16 cellular contexts compared by ENCODE assay signal in genomic region chr5:15789661-15790060, GRCh38.
"Had no signal": no experiment of that assay in that cellular context is flagged by ENCODE, and none has a peak within 500 bp of the region (broad histone marks: within the 10 kb centered on the region; RNA-seq: fewer than 3 reads in every experiment).

No MANE protein-coding gene starts in this region.

- DNase-seq: activated CD4-positive, alpha-beta T cell treated with anti-CD3 and anti-CD28 coated beads, Interleukin-2, amount 50 U/mL, for 1 hour; activated CD8-positive, alpha-beta memory T cell treated with anti-CD3 and anti-CD28 coated beads for 24 hours; activated naive CD8-positive, alpha-beta T cell treated with anti-CD3 and anti-CD28 coated beads for 36 hours; anterior cingulate cortex; hippocampal formation; kidney glomerular epithelial cell; right cardiac atrium; stimulated activated CD4-positive, alpha-beta T cell treated with anti-CD3 and anti-CD28 coated beads, Interleukin-4, amount 100 ng/mL, for 24 hours; stimulated activated naive CD4-positive, alpha-beta T cell treated with Interleukin-2 at 50 U/mL for 16 hours; substantia nigra; T-cell; T-helper 9 cell; transverse colon had no signal

- H3K4me3 ChIP-seq: cardiac muscle cell, prostate gland, skin epidermis, transverse colon had no signal

- H3K9me3 ChIP-seq: prostate gland, transverse colon had no signal

- H3K27me3 ChIP-seq: cardiac muscle cell, transverse colon had no signal

- H3K36me3 ChIP-seq: cardiac muscle cell, prostate gland, transverse colon had no signal

- H3K27ac ChIP-seq: cardiac muscle cell, prostate gland, skin epidermis, transverse colon had no signal
